Comparison of ENCODE assay signal across 1 cellular context in genomic region chr16:8996891-8997290, GRCh38.
TF ChIP-seq lines count a peak whose summit lies in the region.

No MANE protein-coding gene starts in this region.

TF ChIP-seq in HCT116, 20 proteins besides CTCF, POLR2A, EP300 and RAD21 (continued from another document):
- no peak for TF ChIP-seq SIN3A (IDR thresholded peaks at IDR 0.05; ENCODE audit: low read depth)
- no peak for TF ChIP-seq EGR1 (IDR thresholded peaks at IDR 0.05; ENCODE audit: low read depth)
- TF ChIP-seq EZH2 (IDR thresholded peaks at IDR 0.05): no peak
- no peak for TF ChIP-seq FOSL1 (IDR thresholded peaks at IDR 0.05; ENCODE audit: low read depth)
